In the genomic region with DNA sequence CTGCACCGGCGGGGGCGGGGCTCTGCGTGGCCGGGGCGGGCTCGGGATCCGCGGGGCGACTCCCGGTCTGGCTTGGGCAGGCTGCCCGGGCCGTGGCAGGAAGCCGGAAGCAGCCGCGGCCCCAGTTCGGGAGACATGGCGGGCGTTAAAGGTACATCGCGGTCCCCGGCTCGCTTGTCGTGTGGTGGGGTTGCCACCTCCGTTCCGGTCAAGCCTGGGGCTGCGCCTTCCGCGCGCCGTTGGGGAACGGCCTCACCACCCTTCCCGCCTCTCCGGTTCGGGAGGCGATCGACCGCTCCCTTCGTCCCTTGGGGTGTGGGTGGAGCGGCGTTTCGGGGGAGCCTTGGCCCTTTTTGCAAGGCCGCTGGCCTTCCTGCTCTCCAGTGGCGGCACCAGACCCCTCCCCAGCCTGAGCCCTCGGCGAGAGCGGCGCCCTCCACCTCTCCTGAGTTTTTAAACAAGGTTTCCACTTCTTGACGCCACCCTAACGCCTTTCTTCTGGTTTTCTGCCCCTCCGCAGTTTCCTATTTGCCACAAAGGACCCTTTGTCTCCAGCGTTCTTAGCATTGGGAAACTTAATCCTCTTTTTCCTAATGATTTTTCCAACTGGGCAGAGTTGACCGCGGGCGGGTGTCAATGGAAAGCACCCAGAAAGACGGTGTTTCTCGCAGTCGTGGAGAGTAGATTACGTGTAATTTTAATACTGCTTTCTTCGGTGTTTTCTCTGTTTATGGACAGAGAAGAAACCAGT, we compare ENCODE assay signal across 1 cellular context.
A peak's percentile ranks its signal among the peaks of the same experiment; 100 is the strongest.
TF ChIP-seq lines count a peak whose summit lies in the region.

A gene with protein sequence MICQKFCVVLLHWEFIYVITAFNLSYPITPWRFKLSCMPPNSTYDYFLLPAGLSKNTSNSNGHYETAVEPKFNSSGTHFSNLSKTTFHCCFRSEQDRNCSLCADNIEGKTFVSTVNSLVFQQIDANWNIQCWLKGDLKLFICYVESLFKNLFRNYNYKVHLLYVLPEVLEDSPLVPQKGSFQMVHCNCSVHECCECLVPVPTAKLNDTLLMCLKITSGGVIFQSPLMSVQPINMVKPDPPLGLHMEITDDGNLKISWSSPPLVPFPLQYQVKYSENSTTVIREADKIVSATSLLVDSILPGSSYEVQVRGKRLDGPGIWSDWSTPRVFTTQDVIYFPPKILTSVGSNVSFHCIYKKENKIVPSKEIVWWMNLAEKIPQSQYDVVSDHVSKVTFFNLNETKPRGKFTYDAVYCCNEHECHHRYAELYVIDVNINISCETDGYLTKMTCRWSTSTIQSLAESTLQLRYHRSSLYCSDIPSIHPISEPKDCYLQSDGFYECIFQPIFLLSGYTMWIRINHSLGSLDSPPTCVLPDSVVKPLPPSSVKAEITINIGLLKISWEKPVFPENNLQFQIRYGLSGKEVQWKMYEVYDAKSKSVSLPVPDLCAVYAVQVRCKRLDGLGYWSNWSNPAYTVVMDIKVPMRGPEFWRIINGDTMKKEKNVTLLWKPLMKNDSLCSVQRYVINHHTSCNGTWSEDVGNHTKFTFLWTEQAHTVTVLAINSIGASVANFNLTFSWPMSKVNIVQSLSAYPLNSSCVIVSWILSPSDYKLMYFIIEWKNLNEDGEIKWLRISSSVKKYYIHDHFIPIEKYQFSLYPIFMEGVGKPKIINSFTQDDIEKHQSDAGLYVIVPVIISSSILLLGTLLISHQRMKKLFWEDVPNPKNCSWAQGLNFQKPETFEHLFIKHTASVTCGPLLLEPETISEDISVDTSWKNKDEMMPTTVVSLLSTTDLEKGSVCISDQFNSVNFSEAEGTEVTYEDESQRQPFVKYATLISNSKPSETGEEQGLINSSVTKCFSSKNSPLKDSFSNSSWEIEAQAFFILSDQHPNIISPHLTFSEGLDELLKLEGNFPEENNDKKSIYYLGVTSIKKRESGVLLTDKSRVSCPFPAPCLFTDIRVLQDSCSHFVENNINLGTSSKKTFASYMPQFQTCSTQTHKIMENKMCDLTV (plus strand): TSS at position 79 of the 751 bp plus-strand sequence. CDS start 144,898 bp downstream, outside the sequence.
A gene with protein sequence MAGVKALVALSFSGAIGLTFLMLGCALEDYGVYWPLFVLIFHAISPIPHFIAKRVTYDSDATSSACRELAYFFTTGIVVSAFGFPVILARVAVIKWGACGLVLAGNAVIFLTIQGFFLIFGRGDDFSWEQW (plus strand): TSS at position 79 of the 751 bp plus-strand sequence. CDS start 57 bp downstream, at position 136.

TF ChIP-seq in HepG2, 621 proteins besides CTCF, POLR2A, EP300 and RAD21 (continued from another document):
- TF ChIP-seq, protein P1, sequence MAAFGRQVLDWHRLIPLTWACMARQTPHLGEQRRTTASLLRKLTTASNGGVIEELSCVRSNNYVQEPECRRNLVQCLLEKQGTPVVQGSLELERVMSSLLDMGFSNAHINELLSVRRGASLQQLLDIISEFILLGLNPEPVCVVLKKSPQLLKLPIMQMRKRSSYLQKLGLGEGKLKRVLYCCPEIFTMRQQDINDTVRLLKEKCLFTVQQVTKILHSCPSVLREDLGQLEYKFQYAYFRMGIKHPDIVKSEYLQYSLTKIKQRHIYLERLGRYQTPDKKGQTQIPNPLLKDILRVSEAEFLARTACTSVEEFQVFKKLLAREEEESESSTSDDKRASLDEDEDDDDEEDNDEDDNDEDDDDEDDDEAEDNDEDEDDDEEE (CRISPR knock-in tag; IDR thresholded peaks at IDR 0.05), result no peak
- TF ChIP-seq MAZ (IDR thresholded peaks at IDR 0.05; ENCODE audit: borderline replicate concordance, low read depth, low read length) (peak; percentile 4; the same call in 1 of the 2 replicates), MAZ (CRISPR knock-in tag; IDR thresholded peaks at IDR 0.05; ENCODE audit: low read depth) (peak; percentile 79; the same call in 1 of the 2 replicates), ZBTB21 (CRISPR knock-in tag; IDR thresholded peaks at IDR 0.05) (no peak), EHMT2 (IDR thresholded peaks at IDR 0.05; ENCODE audit: borderline replicate concordance, low read depth, low read length) (no peak), KDM4B (CRISPR knock-in tag; IDR thresholded peaks at IDR 0.05) (peak; percentile 74; the same call in 1 of the 2 replicates), JARID2 (CRISPR knock-in tag; IDR thresholded peaks at IDR 0.05; ENCODE audit: insufficient replicate concordance) (no peak), IRF2 (CRISPR knock-in tag; IDR thresholded peaks at IDR 0.05) (peak; percentile 51), SMYD3 (CRISPR knock-in tag; IDR thresholded peaks at IDR 0.05) (no peak), ZEB1 (IDR thresholded peaks at IDR 0.05; ENCODE audit: insufficient replicate concordance, low read depth) (no peak), ZNF670 (CRISPR knock-in tag; IDR thresholded peaks at IDR 0.05; ENCODE audit: borderline replicate concordance) (peak; percentile 63; the same call in 1 of the 2 replicates), ARHGAP35 (CRISPR knock-in tag; IDR thresholded peaks at IDR 0.05; ENCODE audit: borderline replicate concordance) (peak; percentile 69; the same call in 1 of the 2 replicates), KLF6 (CRISPR knock-in tag; IDR thresholded peaks at IDR 0.05) (peak; percentile 79), ZNF121 (CRISPR knock-in tag; IDR thresholded peaks at IDR 0.05) (peak; percentile 69), ZNF207 (IDR thresholded peaks at IDR 0.05; ENCODE audit: borderline replicate concordance) (no peak), ZNF432 (CRISPR knock-in tag; IDR thresholded peaks at IDR 0.05; ENCODE audit: borderline replicate concordance) (no peak), CBFB (CRISPR knock-in tag; IDR thresholded peaks at IDR 0.05) (0 out of 2 replicates have a peak, but pooled peaks have one; percentile 78), SP2 (CRISPR knock-in tag; IDR thresholded peaks at IDR 0.05) (0 out of 2 replicates have a peak, but pooled peaks have one; percentile 41), ZNF296 (CRISPR knock-in tag; conservative IDR thresholded peaks at IDR 0.05) (no peak)
- TF ChIP-seq, protein P2, sequence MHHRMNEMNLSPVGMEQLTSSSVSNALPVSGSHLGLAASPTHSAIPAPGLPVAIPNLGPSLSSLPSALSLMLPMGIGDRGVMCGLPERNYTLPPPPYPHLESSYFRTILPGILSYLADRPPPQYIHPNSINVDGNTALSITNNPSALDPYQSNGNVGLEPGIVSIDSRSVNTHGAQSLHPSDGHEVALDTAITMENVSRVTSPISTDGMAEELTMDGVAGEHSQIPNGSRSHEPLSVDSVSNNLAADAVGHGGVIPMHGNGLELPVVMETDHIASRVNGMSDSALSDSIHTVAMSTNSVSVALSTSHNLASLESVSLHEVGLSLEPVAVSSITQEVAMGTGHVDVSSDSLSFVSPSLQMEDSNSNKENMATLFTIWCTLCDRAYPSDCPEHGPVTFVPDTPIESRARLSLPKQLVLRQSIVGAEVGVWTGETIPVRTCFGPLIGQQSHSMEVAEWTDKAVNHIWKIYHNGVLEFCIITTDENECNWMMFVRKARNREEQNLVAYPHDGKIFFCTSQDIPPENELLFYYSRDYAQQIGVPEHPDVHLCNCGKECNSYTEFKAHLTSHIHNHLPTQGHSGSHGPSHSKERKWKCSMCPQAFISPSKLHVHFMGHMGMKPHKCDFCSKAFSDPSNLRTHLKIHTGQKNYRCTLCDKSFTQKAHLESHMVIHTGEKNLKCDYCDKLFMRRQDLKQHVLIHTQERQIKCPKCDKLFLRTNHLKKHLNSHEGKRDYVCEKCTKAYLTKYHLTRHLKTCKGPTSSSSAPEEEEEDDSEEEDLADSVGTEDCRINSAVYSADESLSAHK (CRISPR knock-in tag; IDR thresholded peaks at IDR 0.05; ENCODE audit: borderline replicate concordance), result no peak
- TF ChIP-seq, protein P3, sequence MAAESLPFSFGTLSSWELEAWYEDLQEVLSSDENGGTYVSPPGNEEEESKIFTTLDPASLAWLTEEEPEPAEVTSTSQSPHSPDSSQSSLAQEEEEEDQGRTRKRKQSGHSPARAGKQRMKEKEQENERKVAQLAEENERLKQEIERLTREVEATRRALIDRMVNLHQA (CRISPR knock-in tag; IDR thresholded peaks at IDR 0.05), result no peak
- TF ChIP-seq, protein P4, sequence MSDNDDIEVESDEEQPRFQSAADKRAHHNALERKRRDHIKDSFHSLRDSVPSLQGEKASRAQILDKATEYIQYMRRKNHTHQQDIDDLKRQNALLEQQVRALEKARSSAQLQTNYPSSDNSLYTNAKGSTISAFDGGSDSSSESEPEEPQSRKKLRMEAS (IDR thresholded peaks at IDR 0.05), result peak; percentile 70
- TF ChIP-seq, protein P5, sequence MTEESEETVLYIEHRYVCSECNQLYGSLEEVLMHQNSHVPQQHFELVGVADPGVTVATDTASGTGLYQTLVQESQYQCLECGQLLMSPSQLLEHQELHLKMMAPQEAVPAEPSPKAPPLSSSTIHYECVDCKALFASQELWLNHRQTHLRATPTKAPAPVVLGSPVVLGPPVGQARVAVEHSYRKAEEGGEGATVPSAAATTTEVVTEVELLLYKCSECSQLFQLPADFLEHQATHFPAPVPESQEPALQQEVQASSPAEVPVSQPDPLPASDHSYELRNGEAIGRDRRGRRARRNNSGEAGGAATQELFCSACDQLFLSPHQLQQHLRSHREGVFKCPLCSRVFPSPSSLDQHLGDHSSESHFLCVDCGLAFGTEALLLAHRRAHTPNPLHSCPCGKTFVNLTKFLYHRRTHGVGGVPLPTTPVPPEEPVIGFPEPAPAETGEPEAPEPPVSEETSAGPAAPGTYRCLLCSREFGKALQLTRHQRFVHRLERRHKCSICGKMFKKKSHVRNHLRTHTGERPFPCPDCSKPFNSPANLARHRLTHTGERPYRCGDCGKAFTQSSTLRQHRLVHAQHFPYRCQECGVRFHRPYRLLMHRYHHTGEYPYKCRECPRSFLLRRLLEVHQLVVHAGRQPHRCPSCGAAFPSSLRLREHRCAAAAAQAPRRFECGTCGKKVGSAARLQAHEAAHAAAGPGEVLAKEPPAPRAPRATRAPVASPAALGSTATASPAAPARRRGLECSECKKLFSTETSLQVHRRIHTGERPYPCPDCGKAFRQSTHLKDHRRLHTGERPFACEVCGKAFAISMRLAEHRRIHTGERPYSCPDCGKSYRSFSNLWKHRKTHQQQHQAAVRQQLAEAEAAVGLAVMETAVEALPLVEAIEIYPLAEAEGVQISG (CRISPR knock-in tag; IDR thresholded peaks at IDR 0.05), result peak; percentile 82
TF ChIP-seq in HepG2: peak in this region for 237.
